In the genomic region with DNA sequence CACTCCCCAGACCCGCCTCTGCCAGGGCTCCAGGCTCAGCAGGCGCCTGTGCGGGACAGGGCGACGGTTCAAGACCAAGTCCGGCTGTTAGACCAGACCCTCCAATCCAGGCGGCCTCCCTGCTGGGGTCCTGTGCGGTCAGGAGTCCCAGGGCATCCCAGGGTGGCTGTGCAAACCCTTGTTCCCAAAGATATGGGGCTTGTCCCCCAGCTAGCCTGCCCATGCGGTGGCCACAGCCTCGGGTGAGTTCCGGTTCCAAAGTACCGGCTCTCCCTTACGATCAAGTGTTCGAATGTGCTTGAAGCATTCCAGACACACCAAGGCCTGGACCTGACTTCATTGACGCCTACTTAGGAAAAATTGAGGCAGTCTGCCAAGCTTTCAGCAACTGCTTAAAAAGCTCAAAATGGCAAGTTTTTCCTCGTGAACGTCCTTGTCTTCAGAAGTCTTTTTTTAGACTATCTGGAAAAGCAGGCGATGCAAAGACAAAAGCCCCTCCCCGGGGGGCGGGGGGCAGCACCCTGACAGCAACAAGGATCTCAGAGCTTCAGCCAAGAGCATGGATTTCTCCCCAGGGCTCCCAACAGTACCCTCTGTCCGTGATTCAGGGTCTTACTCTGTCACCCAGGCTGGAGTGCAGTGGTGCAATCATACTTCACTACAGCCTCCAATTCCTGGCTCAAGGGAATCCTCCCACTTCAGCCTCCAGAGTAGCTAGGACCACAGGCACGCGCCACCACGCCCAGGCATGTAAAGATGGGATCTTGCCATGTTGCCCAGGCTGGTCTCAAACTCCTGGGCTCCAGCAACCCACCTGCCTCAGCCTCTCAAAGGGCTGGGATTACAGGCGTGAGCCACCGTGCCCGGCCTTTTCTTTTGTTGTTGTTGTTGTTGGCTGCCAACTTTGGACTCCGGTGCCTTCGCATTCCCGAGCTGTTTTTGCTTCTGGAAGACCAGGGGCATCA, we compare ENCODE assay signal across 8 cellular contexts.
DNase-seq lines count a peak whose midpoint lies in the region; ATAC-seq and TF ChIP-seq lines count a peak whose summit lies in the region.

No MANE protein-coding gene starts in this region.

- peaks cover 31% of the 10 kb centered on the region for H3K36me3 Mint-ChIP-seq in stimulated activated effector memory CD8-positive, alpha-beta T cell treated with anti-CD3 and anti-CD28 coated beads, Interleukin-12 subunit alpha, Interleukin-12 subunit beta, amount 100 ng/mL, for 72 hours

- no peak for DNase-seq in HFF-Myc (ENCODE audit: extremely low read depth, low read depth)
- peak; percentile 64 for DNase-seq in adipocyte (ENCODE audit: low read depth)
- DNase-seq in iris pigment epithelial cell (ENCODE audit: low read depth) = peak; percentile 55
- no peak for DNase-seq in stimulated activated effector memory CD8-positive, alpha-beta T cell treated with anti-CD3 and anti-CD28 coated beads, Interleukin-12 subunit alpha, Interleukin-12 subunit beta, amount 100 ng/mL, for 72 hours (ENCODE audit: low spot score in 2 of 2)
- DNase-seq in AG08395 (ENCODE audit: low spot score) = no peak
- DNase-seq in germinal center (ENCODE audit: low spot score) = no peak
- no peak for DNase-seq in NAMALWA (ENCODE audit: low spot score)

- no peaks in the 10 kb centered on the region for H3K27me3 ChIP-seq in adipocyte (replicated peaks; ENCODE audit: control insufficient read depth, insufficient read depth, low read length)

- H3K4me3 Mint-ChIP-seq in stimulated activated effector memory CD8-positive, alpha-beta T cell treated with anti-CD3 and anti-CD28 coated beads, Interleukin-12 subunit alpha, Interleukin-12 subunit beta, amount 100 ng/mL, for 72 hours = peak overlapping the region; percentile 81

- no peak for TF ChIP-seq CTCF in HFF-Myc (IDR thresholded peaks at IDR 0.05; ENCODE audit: low read depth, low read length, missing control alignments)

- no peaks in the 10 kb centered on the region for H3K9me3 ChIP-seq in adipocyte (ENCODE audit: control insufficient read depth, low read length)

- peaks cover 42% of the 10 kb centered on the region for H3K4me1 ChIP-seq in adipocyte (ENCODE audit: control insufficient read depth, insufficient read depth, low read length)

- peak overlapping the region; percentile 13 for H3K9ac ChIP-seq in adipocyte (ENCODE audit: low read length)

- peak overlapping the region; percentile 58 for H3K4me3 ChIP-seq in HFF-Myc (replicated peaks; ENCODE audit: low read depth, low read length)
- no peak overlapping the region for H3K4me3 ChIP-seq in adipocyte (ENCODE audit: low read length)

- H3K9me3 Mint-ChIP-seq in stimulated activated effector memory CD8-positive, alpha-beta T cell treated with anti-CD3 and anti-CD28 coated beads, Interleukin-12 subunit alpha, Interleukin-12 subunit beta, amount 100 ng/mL, for 72 hours = no peaks in the 10 kb centered on the region

- H3K27ac Mint-ChIP-seq in stimulated activated effector memory CD8-positive, alpha-beta T cell treated with anti-CD3 and anti-CD28 coated beads, Interleukin-12 subunit alpha, Interleukin-12 subunit beta, amount 100 ng/mL, for 72 hours = no peak overlapping the region

- H3K36me3 ChIP-seq in adipocyte (ENCODE audit: control insufficient read depth, insufficient read depth, low read length, severe bottlenecking) = no peaks in the 10 kb centered on the region

- H3K4me1 Mint-ChIP-seq in stimulated activated effector memory CD8-positive, alpha-beta T cell treated with anti-CD3 and anti-CD28 coated beads, Interleukin-12 subunit alpha, Interleukin-12 subunit beta, amount 100 ng/mL, for 72 hours = peaks cover 21% of the 10 kb centered on the region

- ATAC-seq in stimulated activated effector memory CD8-positive, alpha-beta T cell treated with anti-CD3 and anti-CD28 coated beads, Interleukin-12 subunit alpha, Interleukin-12 subunit beta, amount 100 ng/mL, for 72 hours = no peak
- no peak for ATAC-seq in HG03354 (IDR thresholded peaks at IDR 0.05; ENCODE audit: poor library complexity, severe bottlenecking, unreplicated experiment)

Comparison
In these comparisons a context has a peak if more than half of its experiments do, and no peak if none do; other contexts are left out.
1. DNase-seq: peak in adipocyte (single experiment) and iris pigment epithelial cell (single experiment); none in HFF-Myc (single experiment), stimulated activated effector memory CD8-positive, alpha-beta T cell treated with anti-CD3 and anti-CD28 coated beads, Interleukin-12 subunit alpha, Interleukin-12 subunit beta, amount 100 ng/mL, for 72 hours (0 of 2), AG08395 (single experiment), germinal center (single experiment) and NAMALWA (single experiment).